ENCODE assay signal across 20 cellular contexts in the genomic region with DNA sequence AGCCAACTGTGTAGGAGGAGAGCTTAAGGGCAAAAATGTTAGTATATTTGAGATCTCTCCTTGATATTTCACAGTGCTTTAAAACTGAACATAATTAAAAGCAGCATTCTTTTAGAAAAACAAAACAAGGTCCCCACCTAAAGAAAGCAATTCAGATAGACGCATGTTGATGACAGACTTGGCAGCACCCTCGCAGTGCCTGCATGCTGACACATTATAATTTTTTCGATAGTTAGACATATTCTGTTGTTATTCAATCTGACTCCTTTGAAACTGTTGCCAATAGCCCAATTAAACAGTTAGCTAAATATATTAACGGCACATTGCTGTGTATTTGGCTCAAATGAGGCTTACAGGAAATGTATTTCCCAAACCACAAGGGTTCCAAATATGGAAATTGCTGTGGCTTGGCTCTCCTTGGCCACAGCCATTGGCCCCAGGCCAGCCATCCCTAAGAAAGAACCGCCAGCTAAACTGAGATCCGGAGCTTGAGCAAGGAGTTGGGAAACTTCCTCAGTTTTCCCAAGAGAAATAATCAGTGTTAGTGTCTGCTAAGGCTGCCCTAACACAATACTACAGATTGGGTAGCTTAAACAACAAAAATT. TPM values are rescaled to one million over a fixed set of nuclear protein-coding genes. Genes with fewer than 3 reads are reported as not detected.
A peak's percentile ranks its signal among the peaks of the same experiment; 100 is the strongest.
DNase-seq lines count a peak whose midpoint lies in the region; ATAC-seq and TF ChIP-seq lines count a peak whose summit lies in the region.
"Had no signal": no experiment of that assay in that cellular context is flagged by ENCODE, and none has a peak within 500 bp of the region (broad histone marks: within the 10 kb centered on the region; RNA-seq: fewer than 3 reads in every experiment).

No MANE protein-coding gene starts in this region.

- H3K27me3 ChIP-seq in breast epithelium = peaks cover 0 to 4% of the 10 kb centered on the region in 2 donors
- H3K27me3 ChIP-seq in heart right ventricle = peaks cover 0 to 8% (median 0%) of the 10 kb centered on the region in 7 donors
- H3K27me3 ChIP-seq: sigmoid colon had no signal

- TF ChIP-seq CTCF in breast epithelium (IDR thresholded peaks at IDR 0.05) (no peak), heart right ventricle (IDR thresholded peaks at IDR 0.05) (no peak)

- H3K4me1 ChIP-seq in breast epithelium = no peaks in the 10 kb centered on the region
- peaks cover 0 to 15% (median 6%) of the 10 kb centered on the region in 9 donors for H3K4me1 ChIP-seq in heart right ventricle
- H3K4me1 ChIP-seq: sigmoid colon had no signal

- intact Hi-C loops in breast epithelium (cut with DNase I; ENCODE audit: low total_unique reads) = no loop called here
- intact Hi-C loops in heart right ventricle (cut with DNase I) = no loop called here

- H3K9me3 ChIP-seq in breast epithelium (peaks cover 0 to 11% of the 10 kb centered on the region in 2 donors), heart right ventricle (peaks cover 0 to 9% (median 0%) of the 10 kb centered on the region in 11 donors)
- H3K9me3 ChIP-seq: neutrophil, thoracic aorta had no signal

- no peaks in the 10 kb centered on the region for H3K36me3 ChIP-seq in breast epithelium
- H3K36me3 ChIP-seq in heart right ventricle = no peaks in the 10 kb centered on the region
- H3K36me3 ChIP-seq: neutrophil, sigmoid colon, thoracic aorta had no signal

- no peak for TF ChIP-seq POLR2A in breast epithelium (IDR thresholded peaks at IDR 0.05)

- WGBS in heart right ventricle, 2 donors = 31 to 49% methylated on average over 6 of the region's 6 CpGs

- peak overlapping the region in 1 of 3 donors; percentile 7 for H3K4me3 ChIP-seq in breast epithelium
- no peak overlapping the region for H3K4me3 ChIP-seq in heart right ventricle
- no peak overlapping the region for H3K4me3 ChIP-seq in skeletal muscle cell (ENCODE audit: low read depth, low read length)
- H3K4me3 ChIP-seq: sigmoid colon, thoracic aorta had no signal

- DNase-seq in GM04503 (ENCODE audit: low read depth) (peak; percentile 42), breast epithelium (ENCODE audit: low spot score in 2 of 2) (peak; percentile 44 to 53), heart right ventricle (peak; percentile 64 to 74), skeletal muscle cell (ENCODE audit: low read depth) (peak; percentile 5), GOT3 (lab: John Stamatoyannopoulos, UW) (no peak), occipital lobe (lab: John Stamatoyannopoulos, UW) (no peak)
- no peak for DNase-seq in stimulated activated CD4-positive, alpha-beta T cell treated with anti-CD3 and anti-CD28 coated beads, Interleukin-4, amount 100 ng/mL, for 24 hours
- DNase-seq: activated CD4-positive, alpha-beta T cell treated with anti-CD3 and anti-CD28 coated beads, Interleukin-2, amount 50 U/mL, for 1 hour; C1 segment of cervical spinal cord; central memory CD4-positive, alpha-beta T cell; DMS153; NCI-H1694; NCI-H446; sigmoid colon; stimulated activated CD4-positive, alpha-beta T cell treated with anti-CD3 and anti-CD28 coated beads, Interleukin-4, amount 100 ng/mL, for 4 hours had no signal

- peak; percentile 80 to 93 (median 89) for ATAC-seq in heart right ventricle
- ATAC-seq in HG03378 (IDR thresholded peaks at IDR 0.05; ENCODE audit: unreplicated experiment) = no peak
- ATAC-seq: activated naive CD4-positive, alpha-beta T cell treated with anti-CD3 and anti-CD28 coated beads, Interleukin-2, amount 50 U/mL, for 72 hours had no signal

- H3K27ac ChIP-seq in breast epithelium (peak overlapping the region; percentile 13 to 84), heart right ventricle (peak overlapping the region in 6 of 10 donors; percentile 15 to 67 (median 27))
- H3K27ac ChIP-seq: neutrophil, sigmoid colon, thoracic aorta had no signal

RNA-seq across cellular contexts. Expression of gene C16orf82, which starts 31.0 kb away (rescaled TPM):
- total RNA-seq in breast epithelium (under 1 TPM in 1 of 3 donors, not detected in 2; 0.16 TPM), heart right ventricle (not detected), occipital lobe (not detected)
- not detected for polyA plus RNA-seq in heart right ventricle
- total RNA-seq: activated naive CD4-positive, alpha-beta T cell treated with anti-CD3 and anti-CD28 coated beads, Interleukin-2, amount 50 U/mL, for 72 hours; mesothelial cell of epicardium; sigmoid colon; thoracic aorta had no signal
- polyA plus RNA-seq: sigmoid colon had no signal

Comparison
In these comparisons a context has a peak if more than half of its experiments do, and no peak if none do; other contexts are left out.
1. DNase-seq: peak in GM04503 (single experiment), breast epithelium (2 of 2), heart right ventricle (2 of 2) and skeletal muscle cell (single experiment); none in GOT3 (single experiment), occipital lobe (single experiment) and stimulated activated CD4-positive, alpha-beta T cell treated with anti-CD3 and anti-CD28 coated beads, Interleukin-4, amount 100 ng/mL, for 24 hours (single experiment).